In genomic region chr1:153081736-153082135, GRCh38 we compare ENCODE assay signal across 1 cellular context.
TF ChIP-seq lines count a peak whose summit lies in the region.

No MANE protein-coding gene starts in this region.

TF ChIP-seq in endothelial cell of umbilical vein, 7 proteins besides CTCF, POLR2A, EP300 and RAD21 (continued from another document):
- TF ChIP-seq GATA2 (IDR thresholded peaks at IDR 0.05; ENCODE audit: insufficient read depth, insufficient read length, low read depth, low read length): no peak
TF ChIP-seq in endothelial cell of umbilical vein: peak in this region for 0.
